18 cellular contexts compared by ENCODE assay signal in genomic region chr7:156379242-156380070, GRCh38.
"Had no signal": no experiment of that assay in that cellular context is flagged by ENCODE, and none has a peak within 500 bp of the region (broad histone marks: within the 10 kb centered on the region; RNA-seq: fewer than 3 reads in every experiment).

No MANE protein-coding gene starts in this region.

- DNase-seq: activated CD4-positive, alpha-beta T cell treated with anti-CD3 and anti-CD28 coated beads, Interleukin-2, amount 50 U/mL, for 1 hour; activated CD4-positive, CD25-positive, alpha-beta regulatory T cell; activated naive CD4-positive, alpha-beta T cell treated with anti-CD3 and anti-CD28 coated beads, Interleukin-2, amount 50 U/mL, for 16 hours; activated T-cell treated with anti-CD3 and anti-CD28 coated beads for 4 hours; central memory CD4-positive, alpha-beta T cell; cortex of kidney; effector memory CD4-positive, alpha-beta T cell; gastrocnemius medialis; heart right ventricle; left ventricle myocardium superior; naive thymus-derived CD4-positive, alpha-beta T cell; right cardiac atrium; spleen; stimulated activated CD4-positive, alpha-beta T cell treated with anti-CD3 and anti-CD28 coated beads, Interleukin-1b, Interleukin-23, amount 100 ng/mL, for 48 hours; substantia nigra; T-helper 17 cell had no signal

- H3K27me3 ChIP-seq: adrenal gland, gastrocnemius medialis, neutrophil had no signal

- H3K4me1 ChIP-seq: adrenal gland, gastrocnemius medialis, heart right ventricle, spleen had no signal

- H3K9me3 ChIP-seq: adrenal gland, gastrocnemius medialis, heart right ventricle, neutrophil, spleen had no signal

- H3K4me3 ChIP-seq: adrenal gland, gastrocnemius medialis, heart right ventricle, spleen had no signal

- H3K27ac ChIP-seq: adrenal gland, gastrocnemius medialis, heart right ventricle, neutrophil, spleen had no signal

- H3K36me3 ChIP-seq: adrenal gland, gastrocnemius medialis, heart right ventricle, neutrophil, spleen had no signal
